18 cellular contexts compared by ENCODE assay signal in the genomic region with DNA sequence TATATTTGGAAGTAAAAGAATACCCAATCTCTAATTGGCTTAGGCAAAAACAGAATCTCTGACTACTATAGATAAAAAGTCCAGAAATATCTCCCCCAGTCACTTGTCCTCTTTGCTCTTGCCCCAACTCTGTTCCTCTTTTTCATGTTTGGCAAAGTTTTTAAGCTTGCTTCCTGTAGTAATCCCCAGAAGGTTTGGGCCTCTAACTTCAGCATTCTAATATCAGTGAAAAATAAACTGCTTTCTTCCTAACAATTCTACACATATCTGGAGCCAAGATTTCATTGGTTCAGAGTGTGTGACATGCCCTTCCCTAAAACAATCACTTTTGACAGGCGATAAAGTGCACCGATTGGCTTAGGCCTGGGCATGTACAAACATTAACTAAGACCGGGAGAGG.
"Had no signal": no experiment of that assay in that cellular context is flagged by ENCODE, and none has a peak within 500 bp of the region (broad histone marks: within the 10 kb centered on the region; RNA-seq: fewer than 3 reads in every experiment).

No MANE protein-coding gene starts in this region.

- H3K27me3 Mint-ChIP-seq: activated CD4-positive, alpha-beta T cell treated with anti-CD3 and anti-CD28 coated beads, Interleukin-2, amount 10 ng/mL, durations not matched to agents 7 days and 5 days; activated naive CD4-positive, alpha-beta T cell treated with anti-CD3 and anti-CD28 coated beads, Interleukin-2, amount 10 ng/mL, durations not matched to agents 7 days and 5 days; activated T-helper 17 cell treated with anti-CD3 and anti-CD28 coated beads, Interleukin-2, amount 50 U/mL, for 72 hours; type B pancreatic cell had no signal

- H3K9me3 Mint-ChIP-seq: type B pancreatic cell had no signal

- H3K9me3 ChIP-seq: adrenal gland, colonic mucosa had no signal

- H3K4me1 Mint-ChIP-seq: activated CD4-positive, alpha-beta T cell treated with anti-CD3 and anti-CD28 coated beads, Interleukin-2, amount 10 ng/mL, durations not matched to agents 7 days and 5 days; activated naive CD4-positive, alpha-beta T cell treated with anti-CD3 and anti-CD28 coated beads, Interleukin-2, amount 10 ng/mL, durations not matched to agents 7 days and 5 days; activated T-helper 17 cell treated with anti-CD3 and anti-CD28 coated beads, Interleukin-2, amount 50 U/mL, for 72 hours had no signal

- H3K4me3 Mint-ChIP-seq: activated CD4-positive, alpha-beta T cell treated with anti-CD3 and anti-CD28 coated beads, Interleukin-2, amount 10 ng/mL, durations not matched to agents 7 days and 5 days; activated naive CD4-positive, alpha-beta T cell treated with anti-CD3 and anti-CD28 coated beads, Interleukin-2, amount 10 ng/mL, durations not matched to agents 7 days and 5 days; activated T-helper 17 cell treated with anti-CD3 and anti-CD28 coated beads, Interleukin-2, amount 50 U/mL, for 72 hours; nephron progenitor cell; type B pancreatic cell; WTC11 had no signal

- H3K4me1 ChIP-seq: adrenal gland, colonic mucosa, foreskin keratinocyte, left ventricle myocardium inferior, suprapubic skin had no signal

- H3K27me3 ChIP-seq: adrenal gland, colonic mucosa, foreskin keratinocyte, suprapubic skin had no signal

- H3K36me3 Mint-ChIP-seq: activated naive CD4-positive, alpha-beta T cell treated with anti-CD3 and anti-CD28 coated beads, Interleukin-2, amount 10 ng/mL, durations not matched to agents 7 days and 5 days; type B pancreatic cell had no signal

- ATAC-seq: activated T-helper 17 cell treated with anti-CD3 and anti-CD28 coated beads, Interleukin-2, amount 50 U/mL, for 72 hours; foreskin keratinocyte; stimulated activated naive CD8-positive, alpha-beta T cell treated with anti-CD3 and anti-CD28 coated beads, Interleukin-15, Interleukin-2, amounts not matched to agents 100 U/mL and 50 U/mL, for 24 hours; WTC11 had no signal

- H3K4me3 ChIP-seq: adrenal gland, colonic mucosa, left ventricle myocardium inferior, suprapubic skin had no signal

- H3K27ac Mint-ChIP-seq: activated CD4-positive, alpha-beta T cell treated with anti-CD3 and anti-CD28 coated beads, Interleukin-2, amount 10 ng/mL, durations not matched to agents 7 days and 5 days; activated naive CD4-positive, alpha-beta T cell treated with anti-CD3 and anti-CD28 coated beads, Interleukin-2, amount 10 ng/mL, durations not matched to agents 7 days and 5 days; activated T-helper 17 cell treated with anti-CD3 and anti-CD28 coated beads, Interleukin-2, amount 50 U/mL, for 72 hours; nephron progenitor cell; type B pancreatic cell; WTC11 had no signal

- DNase-seq: activated CD4-positive, alpha-beta T cell treated with anti-CD3 and anti-CD28 coated beads, Interleukin-2, amount 10 ng/mL, durations not matched to agents 7 days and 5 days; activated CD8-positive, alpha-beta memory T cell treated with anti-CD3 and anti-CD28 coated beads for 24 hours; activated naive CD4-positive, alpha-beta T cell treated with anti-CD3 and anti-CD28 coated beads, Interleukin-2, amount 10 ng/mL, durations not matched to agents 7 days and 5 days; activated T-cell treated with anti-CD3 and anti-CD28 coated beads for 4 hours; adrenal gland; caudate nucleus; colonic mucosa; foreskin keratinocyte; left ventricle myocardium inferior; mesendoderm; nephron progenitor cell; stimulated activated CD4-positive, alpha-beta T cell treated with anti-CD3 and anti-CD28 coated beads, Interleukin-4, amount 100 ng/mL, for 1 hour; stimulated activated CD8-positive, alpha-beta memory T cell treated with anti-CD3 and anti-CD28 coated beads, Interleukin-4, amount 100 ng/mL, for 48 hours; stimulated activated naive CD8-positive, alpha-beta T cell treated with anti-CD3 and anti-CD28 coated beads, Interleukin-15, Interleukin-2, amounts not matched to agents 100 U/mL and 50 U/mL, for 24 hours had no signal

- H3K27ac ChIP-seq: adrenal gland, colonic mucosa, foreskin keratinocyte, left ventricle myocardium inferior, suprapubic skin had no signal

- H3K36me3 ChIP-seq: adrenal gland, colonic mucosa, left ventricle myocardium inferior, suprapubic skin had no signal
